In the genomic region with DNA sequence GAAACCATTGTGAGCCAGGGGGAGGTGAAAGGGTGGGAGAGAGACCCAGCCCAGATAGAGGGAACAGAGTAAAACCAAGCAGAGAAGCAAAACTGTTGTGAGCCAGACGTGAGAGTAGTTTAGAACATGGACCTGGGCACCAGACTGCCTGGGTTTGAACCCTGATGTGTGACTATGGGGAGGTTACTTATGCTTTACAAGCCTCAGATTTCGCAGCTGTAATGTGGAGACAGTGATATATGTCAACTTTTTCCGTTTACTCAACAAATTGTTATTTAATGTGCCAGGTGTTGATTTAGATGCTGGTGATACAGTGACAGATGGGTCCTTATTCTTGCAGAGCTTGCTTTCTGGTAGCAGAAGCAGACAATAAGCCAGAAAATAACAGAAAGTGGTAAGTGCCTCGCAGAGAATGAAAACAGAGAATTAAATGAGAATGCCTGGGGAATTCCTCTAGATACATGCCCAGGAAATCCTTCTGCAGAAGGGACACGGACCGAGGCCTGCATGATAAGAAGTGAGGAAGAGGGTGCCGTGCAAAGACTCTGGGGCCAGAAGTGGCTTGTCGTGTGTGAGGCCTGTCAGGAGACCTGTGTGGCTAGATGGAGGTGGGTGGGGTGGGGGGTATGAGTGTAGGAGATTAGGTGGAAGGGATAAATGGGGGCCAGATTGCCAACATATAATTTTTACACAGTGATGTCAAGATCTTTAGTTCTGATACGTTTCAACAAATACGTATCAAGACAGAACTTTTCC, we compare ENCODE assay signal across 8 cellular contexts. TPM values are rescaled to one million over a fixed set of nuclear protein-coding genes. Genes with fewer than 3 reads are reported as not detected.
A peak's percentile ranks its signal among the peaks of the same experiment; 100 is the strongest.
DNase-seq lines count a peak whose midpoint lies in the region; ATAC-seq, FAIRE-seq and TF ChIP-seq lines count a peak whose summit lies in the region.

No MANE protein-coding gene starts in this region.

- H3K4me3 Mint-ChIP-seq in activated T-helper 17 cell treated with anti-CD3 and anti-CD28 coated beads, Interleukin-2, amount 50 U/mL, for 72 hours = no peak overlapping the region

- intact Hi-C loops in spleen (cut with DNase I; ENCODE audit: low total_unique reads) = no loop called here

- no peak for TF ChIP-seq CTCF in spleen (IDR thresholded peaks at IDR 0.05 in 8 of 11, conservative IDR thresholded peaks at IDR 0.05 in 3 of 11)
- no peak for TF ChIP-seq CTCF in BE2C (IDR thresholded peaks at IDR 0.05; ENCODE audit: low read depth, low read length)

- no peak for FAIRE-seq in H54 (lab: Jason Lieb, UNC)

- H3K36me3 ChIP-seq in ACC112 (ENCODE audit: insufficient read depth, low read length) (no peaks in the 10 kb centered on the region), spleen (no peaks in the 10 kb centered on the region), BE2C (no peaks in the 10 kb centered on the region)

- H3K9me3 Mint-ChIP-seq in activated T-helper 17 cell treated with anti-CD3 and anti-CD28 coated beads, Interleukin-2, amount 50 U/mL, for 72 hours = no peaks in the 10 kb centered on the region

- H3K27ac ChIP-seq in ACC112 (ENCODE audit: low read depth, low read length) (peak overlapping the region; percentile 51), spleen (peak overlapping the region in 7 of 8 donors; percentile 56 to 87 (median 79))

- ATAC-seq in GM19324 (IDR thresholded peaks at IDR 0.05; ENCODE audit: low FRiP score, unreplicated experiment) (peak; percentile 9), HG03280 (IDR thresholded peaks at IDR 0.05; ENCODE audit: unreplicated experiment) (peak; percentile 18)
- peak; percentile 27 for ATAC-seq in activated T-helper 17 cell treated with anti-CD3 and anti-CD28 coated beads, Interleukin-2, amount 50 U/mL, for 72 hours (replicated peaks)

- H3K27me3 Mint-ChIP-seq in activated T-helper 17 cell treated with anti-CD3 and anti-CD28 coated beads, Interleukin-2, amount 50 U/mL, for 72 hours = no peaks in the 10 kb centered on the region

- DNase-seq in spleen (no peak), BE2C (no peak), DMS79 (lab: John Stamatoyannopoulos, UW) (no peak), H54 (ENCODE audit: insufficient read length, low spot score) (no peak)

- no peak for TF ChIP-seq POLR2A in spleen (IDR thresholded peaks at IDR 0.05)
- TF ChIP-seq POLR2A in H54 (IDR thresholded peaks at IDR 0.05; ENCODE audit: low read depth, low read length) = no peak

- H3K4me1 Mint-ChIP-seq in activated T-helper 17 cell treated with anti-CD3 and anti-CD28 coated beads, Interleukin-2, amount 50 U/mL, for 72 hours = peaks cover 30% of the 10 kb centered on the region

- H3K9me3 ChIP-seq in spleen (no peaks in the 10 kb centered on the region), BE2C (no peaks in the 10 kb centered on the region)

- WGBS in spleen, 5 donors = 27 to 34% (median 30%) methylated on average over 10 of the region's 10 CpGs

- no peak overlapping the region for H2AFZ ChIP-seq in ACC112 (ENCODE audit: low read length, unreplicated experiment)

- H3K4me1 ChIP-seq in ACC112 (ENCODE audit: control insufficient read depth, insufficient read depth, low read length, unreplicated experiment) (peaks cover 46% of the 10 kb centered on the region), spleen (peaks cover 33 to 95% (median 58%) of the 10 kb centered on the region in 6 donors), BE2C (no peaks in the 10 kb centered on the region; the same call in 1 of the 2 replicates)

- H3K79me2 ChIP-seq in ACC112 (ENCODE audit: control insufficient read depth, insufficient read depth, low read length, unreplicated experiment) = peaks cover 3% of the 10 kb centered on the region

- H3K27ac Mint-ChIP-seq in activated T-helper 17 cell treated with anti-CD3 and anti-CD28 coated beads, Interleukin-2, amount 50 U/mL, for 72 hours = no peak overlapping the region

- H3K36me3 Mint-ChIP-seq in activated T-helper 17 cell treated with anti-CD3 and anti-CD28 coated beads, Interleukin-2, amount 50 U/mL, for 72 hours (ENCODE audit: low read depth) = peaks cover 11% of the 10 kb centered on the region

- H3K4me3 ChIP-seq in ACC112 (ENCODE audit: low read depth, low read length) = no peak overlapping the region
- peak overlapping the region in 1 of 8 donors; percentile 37 for H3K4me3 ChIP-seq in spleen
- H3K4me3 ChIP-seq in BE2C (ENCODE audit: low read depth, low read length) = no peak overlapping the region

- H3K27me3 ChIP-seq in ACC112 (ENCODE audit: insufficient read depth, low read length) (no peaks in the 10 kb centered on the region), spleen (replicated peaks in 1 of 7) (no peaks in the 10 kb centered on the region), BE2C (no peaks in the 10 kb centered on the region)

RNA-seq across cellular contexts. Expression of a gene that starts 15.0 kb away (rescaled TPM):
- total RNA-seq in activated T-helper 17 cell treated with anti-CD3 and anti-CD28 coated beads, Interleukin-2, amount 50 U/mL, for 72 hours = 100 to 1,000 TPM; 109 to 143 TPM
- total RNA-seq in spleen = 10 to 100 TPM; 39.1 to 64.3 (median 58.0) TPM
- 10 to 100 TPM; 13.6 to 17.6 (median 14.9) TPM for polyA plus RNA-seq in spleen
- polyA plus RNA-seq in BE2C (2012; ENCODE audit: insufficient read depth, insufficient read length, low read depth) = 4.1 TPM

RNA-seq across cellular contexts. Expression of a gene that starts 43.1 kb away (rescaled TPM):
- not detected for total RNA-seq in activated T-helper 17 cell treated with anti-CD3 and anti-CD28 coated beads, Interleukin-2, amount 50 U/mL, for 72 hours
- total RNA-seq in spleen = not detected
- polyA plus RNA-seq in spleen = not detected
- not detected for polyA plus RNA-seq in BE2C (2012; ENCODE audit: insufficient read depth, insufficient read length, low read depth)
